25 cellular contexts compared by ENCODE assay signal in the genomic region with DNA sequence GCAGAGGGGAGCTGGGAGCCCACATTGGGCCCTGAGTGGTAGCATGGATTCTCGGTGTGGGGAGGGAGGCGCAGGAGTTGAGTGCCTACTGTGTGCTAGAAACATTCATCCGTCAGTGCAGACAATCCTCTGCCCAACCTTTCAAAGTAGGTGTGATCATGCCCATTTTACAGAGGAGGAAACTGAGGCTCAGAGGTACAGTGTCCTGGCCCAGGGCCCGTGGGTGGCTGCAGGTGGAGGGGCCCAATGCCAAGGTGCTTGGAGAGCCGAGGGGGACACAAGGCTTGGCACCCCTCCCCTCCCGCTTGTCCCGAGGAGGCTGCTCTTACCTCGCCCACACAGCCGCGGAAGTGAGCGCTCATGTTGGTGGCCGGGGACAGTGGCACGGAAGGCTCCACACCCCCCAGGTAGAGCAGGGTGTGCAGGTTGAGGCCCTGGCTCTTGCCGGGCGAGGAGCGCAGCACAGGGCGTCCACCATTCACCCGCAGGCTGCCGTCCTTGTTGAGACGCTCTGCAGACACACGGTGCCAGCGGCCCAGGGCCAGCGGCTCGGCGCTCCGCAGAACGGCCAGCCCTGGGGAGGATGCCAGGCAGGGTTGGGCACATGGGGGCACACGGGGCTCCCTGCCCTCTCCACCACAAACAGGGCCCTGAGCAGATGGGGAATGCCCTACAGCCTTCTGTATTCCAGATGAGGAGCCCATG. TPM values are rescaled to one million over a fixed set of nuclear protein-coding genes. Genes with fewer than 3 reads are reported as not detected.
"Had no signal": no experiment of that assay in that cellular context is flagged by ENCODE, and none has a peak within 500 bp of the region (broad histone marks: within the 10 kb centered on the region; RNA-seq: fewer than 3 reads in every experiment).

No MANE protein-coding gene starts in this region.

- H3K4me2 ChIP-seq: hepatocyte, neural progenitor cell had no signal

- H3K9me3 ChIP-seq: lower lobe of right lung, psoas muscle, tibial artery, upper lobe of right lung, vagina had no signal

- H3K79me2 ChIP-seq: hepatocyte, parathyroid adenoma had no signal

- H3K27ac ChIP-seq: foreskin keratinocyte, hepatocyte, lower lobe of right lung, neural progenitor cell, parathyroid adenoma, psoas muscle, spleen, tibial artery, upper lobe of right lung, vagina had no signal

- H3K27me3 ChIP-seq: foreskin keratinocyte, hepatocyte, neural progenitor cell, tibial artery, upper lobe of right lung, vagina had no signal

- ATAC-seq: effector memory CD8-positive, alpha-beta T cell; foreskin keratinocyte; left lobe of liver; lower lobe of right lung; natural killer cell treated with Interleukin-12 subunit alpha and Interleukin-12 subunit beta and Interleukin-15 and Interleukin-18, amount 100 ng/mL, for 72 hours; psoas muscle; sciatic nerve; stimulated activated memory B cell treated with anti-CD40 and anti-IgM and Interleukin-4, amounts not matched to agents 10 μg/mL and 1 μg/mL and 100 μg/mL, for 72 hours; upper lobe of right lung had no signal

- H3K4me3 ChIP-seq: hepatocyte, lower lobe of right lung, neural progenitor cell, psoas muscle, spleen, tibial artery, upper lobe of right lung, vagina had no signal

- H3K4me1 ChIP-seq: foreskin keratinocyte, lower lobe of right lung, neural progenitor cell, parathyroid adenoma, psoas muscle, tibial artery, upper lobe of right lung, vagina had no signal

- DNase-seq: effector memory CD8-positive, alpha-beta T cell; erythroblast; foreskin keratinocyte; head of caudate nucleus; lower lobe of right lung; mesenchymal stem cell; midbrain; occipital lobe; retina; spleen; stimulated activated CD4-positive, alpha-beta T cell treated with anti-CD3 and anti-CD28 coated beads, Interleukin-15, amount 100 ng/mL, for 24 hours; stimulated activated CD4-positive, alpha-beta T cell treated with anti-CD3 and anti-CD28 coated beads, Interleukin-1b, Interleukin-23, amount 100 ng/mL, for 48 hours; stimulated activated CD4-positive, alpha-beta T cell treated with anti-CD3 and anti-CD28 coated beads, Interleukin-4, amount 100 ng/mL, for 24 hours; tibial artery; upper lobe of right lung had no signal

- H2AFZ ChIP-seq: hepatocyte, neural progenitor cell, parathyroid adenoma had no signal

- H3K9ac ChIP-seq: neural progenitor cell, parathyroid adenoma had no signal

RNA-seq across cellular contexts. Expression of a gene that starts 16.6 kb away (rescaled TPM):
- total RNA-seq: foreskin keratinocyte; left lobe of liver; natural killer cell treated with Interleukin-12 subunit alpha and Interleukin-12 subunit beta and Interleukin-15 and Interleukin-18, amount 100 ng/mL, for 72 hours; occipital lobe; temporal lobe; vagina had no signal
